ENCODE assay signal across 8 cellular contexts in the genomic region with DNA sequence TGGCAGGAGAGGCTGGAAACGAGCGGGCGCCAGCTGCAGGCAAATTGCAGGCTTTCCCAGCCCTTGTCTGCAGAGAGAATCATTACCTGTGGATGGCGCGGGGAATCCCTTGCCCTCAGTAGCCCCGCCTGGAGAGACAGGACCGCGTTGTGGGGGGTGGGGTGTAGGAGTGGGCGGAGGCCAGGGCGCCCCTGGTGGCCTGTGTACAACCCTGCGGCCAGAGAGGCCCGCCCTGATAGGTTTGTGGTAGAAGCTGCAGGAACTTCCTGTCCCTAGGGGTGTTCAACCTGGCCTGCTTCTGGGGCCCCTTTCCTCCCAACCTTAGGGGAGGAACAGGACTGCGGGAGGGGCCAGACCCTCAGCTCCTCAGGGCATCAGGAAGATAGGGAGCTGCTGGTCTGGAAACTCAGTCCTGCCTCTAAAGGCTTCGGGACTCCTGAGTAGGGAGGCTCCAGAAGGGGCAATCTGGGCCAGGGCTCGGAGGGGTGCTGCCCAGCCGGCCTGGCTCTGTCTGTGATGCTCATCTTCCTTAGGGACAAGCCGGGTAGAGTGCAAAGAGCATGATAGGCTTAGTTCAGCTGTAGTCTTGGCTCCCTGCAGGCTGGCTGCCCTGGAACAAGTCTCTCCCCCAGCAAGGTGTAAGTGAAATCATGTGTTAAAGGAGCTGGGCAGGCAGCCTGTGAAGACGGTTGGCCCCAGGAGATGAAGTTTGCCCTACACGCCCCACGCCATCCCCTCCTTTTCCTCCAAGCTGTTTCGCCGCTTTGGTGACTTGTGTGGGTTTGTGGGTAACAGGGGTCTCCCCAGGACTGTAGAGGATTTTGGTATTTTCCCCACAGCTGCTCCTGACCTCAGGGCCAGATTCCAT. TPM values are rescaled to one million over a fixed set of nuclear protein-coding genes. Genes with fewer than 3 reads are reported as not detected.
DNase-seq lines count a peak whose midpoint lies in the region; ATAC-seq, FAIRE-seq and TF ChIP-seq lines count a peak whose summit lies in the region.

No MANE protein-coding gene starts in this region.

- peaks cover 16% of the 10 kb centered on the region for H3K4me1 ChIP-seq in hepatocyte (ENCODE audit: insufficient read depth)

- FAIRE-seq in GM12891 (lab: Jason Lieb, UNC), result peak; percentile 99

- TF ChIP-seq CTCF in hepatocyte (IDR thresholded peaks at IDR 0.05; ENCODE audit: poor library complexity) (peak; percentile 81), retinal pigment epithelial cell (conservative IDR thresholded peaks at IDR 0.05; ENCODE audit: low read depth, low read length) (peak; percentile 88)

- peak overlapping the region; percentile 74 for H3K27ac ChIP-seq in angular gyrus (ENCODE audit: low read depth, low read length)
- H3K27ac ChIP-seq in hepatocyte, result peak overlapping the region; percentile 25

- H3K4me3 ChIP-seq in hepatocyte (peak overlapping the region; percentile 37), retinal pigment epithelial cell (ENCODE audit: low read length) (peak overlapping the region; percentile 73)

- H3K4me1 Mint-ChIP-seq in T-helper 17 cell, result peaks cover 60% of the 10 kb centered on the region

- H4K20me1 ChIP-seq in hepatocyte (ENCODE audit: insufficient read depth, poor library complexity, severe bottlenecking), result no peaks in the 10 kb centered on the region

- H3K4me2 ChIP-seq in hepatocyte, result peak overlapping the region; percentile 92

- DNase-seq in GM12891 (ENCODE audit: insufficient read length, low spot score) (peak; percentile 95), NCI-H1105 (lab: John Stamatoyannopoulos, UW) (peak; percentile 86), T-helper 17 cell (peak; percentile 81 to 86 (median 85)), hepatocyte (ENCODE audit: low spot score) (peak; percentile 94), retinal pigment epithelial cell (ENCODE audit: low read depth) (peak; percentile 21), middle frontal gyrus (ENCODE audit: extremely low spot score, low spot score) (no peak)

- no peaks in the 10 kb centered on the region for H3K27me3 Mint-ChIP-seq in T-helper 17 cell

- WGBS in hepatocyte (ENCODE audit: low lambda C conversion rate, missing lambda C conversion rate), result 35% methylated on average over 21 of the region's 22 CpGs

- no peaks in the 10 kb centered on the region for H3K36me3 ChIP-seq in hepatocyte (replicated peaks; ENCODE audit: insufficient read depth, low read depth)

- H3K36me3 Mint-ChIP-seq in T-helper 17 cell (ENCODE audit: low read depth), result no peaks in the 10 kb centered on the region

- H3K9me3 ChIP-seq in T-helper 17 cell (ENCODE audit: control insufficient read depth, low read length, poor library complexity, severe bottlenecking), result no peaks in the 10 kb centered on the region
- no peaks in the 10 kb centered on the region for H3K9me3 ChIP-seq in hepatocyte (ENCODE audit: low read depth)

- no peaks in the 10 kb centered on the region for H3K27me3 ChIP-seq in hepatocyte

- no peak overlapping the region for H2AFZ ChIP-seq in hepatocyte

- no peaks in the 10 kb centered on the region for H3K9me2 ChIP-seq in hepatocyte (replicated peaks; ENCODE audit: insufficient read depth)

- H3K79me2 ChIP-seq in hepatocyte, result peaks cover 5% of the 10 kb centered on the region

- H3K4me3 Mint-ChIP-seq in T-helper 17 cell, result peak overlapping the region; percentile 94

- peak overlapping the region; percentile 86 for H3K27ac Mint-ChIP-seq in T-helper 17 cell

- TF ChIP-seq POLR2A in GM12891 (IDR thresholded peaks at IDR 0.05; ENCODE audit: low read depth, low read length), result peak; percentile 69; the same call in 1 of the 2 replicates

- ATAC-seq in HG02642 (IDR thresholded peaks at IDR 0.05; ENCODE audit: poor library complexity, unreplicated experiment) (peak; percentile 69), T-helper 17 cell (peak; percentile 90)

TF ChIP-seq in GM12891, 5 proteins besides CTCF, POLR2A, EP300 and RAD21:
- TF ChIP-seq POLR2AphosphoS5 (IDR thresholded peaks at IDR 0.05; ENCODE audit: low read depth, low read length) (no peak; the same call in 1 of the 2 replicates), SPI1 (IDR thresholded peaks at IDR 0.05; ENCODE audit: low read depth, low read length) (peak; percentile 46), POU2F2 (IDR thresholded peaks at IDR 0.05; ENCODE audit: low read depth, low read length) (peak; percentile 82; the same call in 1 of the 2 replicates), PAX5 (IDR thresholded peaks at IDR 0.05; ENCODE audit: insufficient read depth, low read length, severe bottlenecking) (no peak), TAF1 (IDR thresholded peaks at IDR 0.05; ENCODE audit: low read depth, low read length) (peak; percentile 49; the same call in 1 of the 2 replicates)

RNA-seq across cellular contexts. Expression of gene SUSD2, which starts 24.1 kb away (rescaled TPM):
- 0.08 TPM for polyA plus RNA-seq in GM12891 (2012; ENCODE audit: low read depth, missing spikeins)
- 1 to 10 TPM in 1 of 2 donors, under 1 TPM in 1; 0.80 to 1.1 TPM for total RNA-seq in T-helper 17 cell
- total RNA-seq in hepatocyte, result 6.1 and 9.7 TPM in 2 replicates
- 6.9 and 10.8 TPM in 2 replicates for polyA plus RNA-seq in hepatocyte
